Comparison of ENCODE assay signal across 8 cellular contexts in the genomic region with DNA sequence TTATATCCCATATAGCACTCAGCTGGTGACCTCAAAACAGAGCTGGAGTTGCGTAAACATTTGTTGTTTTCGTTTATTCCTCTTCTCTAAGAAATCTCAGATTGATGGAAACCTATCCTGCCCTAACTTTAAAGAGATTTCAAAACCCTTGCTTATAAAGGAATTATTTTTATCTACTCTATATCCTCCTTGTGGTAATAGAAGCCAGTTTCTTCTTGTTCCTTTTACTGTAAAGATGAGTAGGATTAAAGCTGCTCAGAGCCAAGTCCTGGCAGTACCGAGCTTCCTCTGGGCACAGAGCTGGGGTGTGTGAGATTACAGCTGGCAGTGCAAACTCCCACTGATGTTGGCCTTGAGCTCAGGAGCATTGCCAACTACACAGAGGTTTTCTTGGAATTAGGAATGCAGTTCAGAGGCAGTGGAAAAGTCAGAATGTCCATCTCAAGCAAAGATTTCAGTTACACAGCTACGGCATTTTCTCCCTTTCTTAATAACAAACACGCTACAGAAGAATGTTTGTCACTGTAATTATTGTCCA. TPM values are rescaled to one million over a fixed set of nuclear protein-coding genes. Genes with fewer than 3 reads are reported as not detected.
DNase-seq lines count a peak whose midpoint lies in the region; ATAC-seq and TF ChIP-seq lines count a peak whose summit lies in the region.

No MANE protein-coding gene starts in this region.

- peaks cover 10 to 43% (median 40%) of the 10 kb centered on the region in 4 donors for H3K36me3 ChIP-seq in stomach

- no peaks in the 10 kb centered on the region for H3K27me3 Mint-ChIP-seq in T-helper 1 cell treated with Interleukin-12 subunit alpha and Interleukin-12 subunit beta and Interleukin-4 antibody, amounts not matched to agents 30 μg/mL and 1 μg/mL, for 36 hours (ENCODE audit: low read depth)

- TF ChIP-seq POLR2A in stomach (IDR thresholded peaks at IDR 0.05) (no peak), GM18505 (IDR thresholded peaks at IDR 0.05; ENCODE audit: borderline replicate concordance, extremely low read depth, insufficient read depth, insufficient read length) (no peak)

- H3K4me1 ChIP-seq in stomach = peaks cover 20 to 44% (median 33%) of the 10 kb centered on the region in 4 donors

- H3K36me3 Mint-ChIP-seq in T-helper 1 cell treated with Interleukin-12 subunit alpha and Interleukin-12 subunit beta and Interleukin-4 antibody, amounts not matched to agents 30 μg/mL and 1 μg/mL, for 36 hours (ENCODE audit: low read depth) = peaks cover 16% of the 10 kb centered on the region
- peaks cover 11 to 23% of the 10 kb centered on the region in 2 donors for H3K36me3 Mint-ChIP-seq in activated naive CD4-positive, alpha-beta T cell treated with anti-CD3 and anti-CD28 coated beads, Interleukin-2, amount 50 U/mL, for 72 hours

- peak overlapping the region in 4 of 5 donors; percentile 96 to 99 (median 97) for H3K27ac ChIP-seq in stomach

- H3K4me3 ChIP-seq in iPS-11a (ENCODE audit: low read depth, low read length) (peak overlapping the region; percentile 86), stomach (peak overlapping the region; percentile 79 to 96 (median 94))

- H3K9me3 Mint-ChIP-seq in T-helper 1 cell treated with Interleukin-12 subunit alpha and Interleukin-12 subunit beta and Interleukin-4 antibody, amounts not matched to agents 30 μg/mL and 1 μg/mL, for 36 hours = no peaks in the 10 kb centered on the region
- no peaks in the 10 kb centered on the region for H3K9me3 Mint-ChIP-seq in activated naive CD4-positive, alpha-beta T cell treated with anti-CD3 and anti-CD28 coated beads, Interleukin-2, amount 50 U/mL, for 72 hours

- no peak for ATAC-seq in activated naive CD4-positive, alpha-beta T cell treated with anti-CD3 and anti-CD28 coated beads, Interleukin-2, amount 50 U/mL, for 72 hours
- no peak for ATAC-seq in GM18505 (IDR thresholded peaks at IDR 0.05; ENCODE audit: unreplicated experiment)

- WGBS in stomach, 5 donors = 24 to 36% (median 26%) methylated on average over 5 of the region's 5 CpGs

- no peaks in the 10 kb centered on the region for H3K27me3 ChIP-seq in stomach

- peak overlapping the region; percentile 99 for H3K4me3 Mint-ChIP-seq in T-helper 1 cell treated with Interleukin-12 subunit alpha and Interleukin-12 subunit beta and Interleukin-4 antibody, amounts not matched to agents 30 μg/mL and 1 μg/mL, for 36 hours

- no peak for TF ChIP-seq CTCF in stomach (IDR thresholded peaks at IDR 0.05)

- H3K4me1 Mint-ChIP-seq in T-helper 1 cell treated with Interleukin-12 subunit alpha and Interleukin-12 subunit beta and Interleukin-4 antibody, amounts not matched to agents 30 μg/mL and 1 μg/mL, for 36 hours (ENCODE audit: low read depth) = peaks cover 26% of the 10 kb centered on the region

- H3K9me3 ChIP-seq in stomach = no peaks in the 10 kb centered on the region

- H3K27ac Mint-ChIP-seq in T-helper 1 cell treated with Interleukin-12 subunit alpha and Interleukin-12 subunit beta and Interleukin-4 antibody, amounts not matched to agents 30 μg/mL and 1 μg/mL, for 36 hours = peak overlapping the region; percentile 14
- peak overlapping the region; percentile 85 to 96 for H3K27ac Mint-ChIP-seq in activated naive CD4-positive, alpha-beta T cell treated with anti-CD3 and anti-CD28 coated beads, Interleukin-2, amount 50 U/mL, for 72 hours

- intact Hi-C loops in stomach (cut with DNase I; ENCODE audit: low total_unique reads) = no loop called here

- TF ChIP-seq EP300 in stomach (IDR thresholded peaks at IDR 0.05) = no peak

- DNase-seq in T-helper 1 cell (no peak), stomach (peak; percentile 41), HuH-7.5 (ENCODE audit: low spot score) (no peak), NCI-H524 (lab: John Stamatoyannopoulos, UW) (no peak)
- no peak for DNase-seq in activated naive CD4-positive, alpha-beta T cell treated with anti-CD3 and anti-CD28 coated beads, Interleukin-2, amount 50 U/mL, for 72 hours (ENCODE audit: low spot score in 2 of 2)

RNA-seq across cellular contexts. Expression of a gene that starts 1.4 kb away (rescaled TPM):
- 10 to 100 TPM; 17.4 to 19.4 TPM for total RNA-seq in activated naive CD4-positive, alpha-beta T cell treated with anti-CD3 and anti-CD28 coated beads, Interleukin-2, amount 50 U/mL, for 72 hours
- 10 to 100 TPM in 4 of 5 donors, 1 to 10 TPM in 1; 9.9 to 25.8 (median 12.5) TPM for total RNA-seq in stomach
- 10 to 100 TPM; 10.6 to 13.1 (median 11.2) TPM for polyA plus RNA-seq in stomach

RNA-seq across cellular contexts. Expression of a gene that starts 1.7 kb away (rescaled TPM):
- 100 to 1,000 TPM; 193 to 218 TPM for total RNA-seq in activated naive CD4-positive, alpha-beta T cell treated with anti-CD3 and anti-CD28 coated beads, Interleukin-2, amount 50 U/mL, for 72 hours
- total RNA-seq in stomach = 100 to 1,000 TPM in 4 of 5 donors, 10 to 100 TPM in 1; 77.0 to 307 (median 205) TPM
- 100 to 1,000 TPM; 474 to 681 (median 546) TPM for polyA plus RNA-seq in stomach

RNA-seq across cellular contexts. Expression of a gene that starts 36.0 kb away (rescaled TPM):
- 10 to 100 TPM; 29.8 to 48.1 TPM for total RNA-seq in activated naive CD4-positive, alpha-beta T cell treated with anti-CD3 and anti-CD28 coated beads, Interleukin-2, amount 50 U/mL, for 72 hours
- 10 to 100 TPM in 4 of 5 donors, 1 to 10 TPM in 1; 6.7 to 69.0 (median 29.2) TPM for total RNA-seq in stomach
- polyA plus RNA-seq in stomach = 10 to 100 TPM; 42.1 to 57.1 (median 48.7) TPM

RNA-seq across cellular contexts. Expression of a gene that starts 39.3 kb away (rescaled TPM):
- total RNA-seq in activated naive CD4-positive, alpha-beta T cell treated with anti-CD3 and anti-CD28 coated beads, Interleukin-2, amount 50 U/mL, for 72 hours = 10 to 100 TPM in 1 of 2 donors, 1 to 10 TPM in 1; 6.0 to 10.9 TPM
- total RNA-seq in stomach = 100 to 1,000 TPM in 1 of 5 donors, 10 to 100 TPM in 4; 30.3 to 132 (median 57.1) TPM
- 1 to 10 TPM; 6.8 to 9.0 (median 7.9) TPM for polyA plus RNA-seq in stomach
